In the genomic region with DNA sequence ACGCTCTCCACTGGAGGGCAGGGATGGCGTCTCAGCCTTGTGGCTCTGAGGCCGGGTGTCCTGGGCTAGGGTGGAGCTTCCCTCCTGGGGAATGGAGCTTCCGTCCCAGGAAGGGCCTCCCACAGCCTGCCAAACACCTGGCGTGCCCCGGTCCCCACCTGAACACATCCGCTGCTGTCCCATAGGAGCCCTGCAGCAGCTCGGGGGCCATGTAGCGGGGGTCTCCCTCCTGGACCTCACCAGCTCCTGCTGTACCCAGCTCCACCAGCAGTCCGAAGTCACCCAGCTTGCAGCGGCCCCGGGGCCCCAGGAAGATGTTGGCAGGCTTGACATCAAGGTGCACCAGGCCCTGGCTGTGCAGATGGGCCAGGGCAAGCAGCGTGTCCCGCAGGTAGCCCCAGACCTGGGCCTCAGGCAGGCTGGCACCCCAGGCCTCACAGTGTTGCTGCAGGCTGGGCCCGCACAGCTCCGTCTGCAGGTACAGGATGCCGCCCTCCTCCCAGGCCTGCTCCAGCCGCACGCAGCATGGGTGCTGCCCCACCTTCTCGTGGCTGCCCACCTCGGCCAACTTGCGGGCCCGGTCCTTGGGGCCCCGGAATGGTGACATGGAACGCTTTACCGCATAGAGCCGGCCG, we compare ENCODE assay signal across 34 cellular contexts. TPM values are rescaled to one million over a fixed set of nuclear protein-coding genes. Genes with fewer than 3 reads are reported as not detected.
"Had no signal": no experiment of that assay in that cellular context is flagged by ENCODE, and none has a peak within 500 bp of the region (broad histone marks: within the 10 kb centered on the region; RNA-seq: fewer than 3 reads in every experiment).

No MANE protein-coding gene starts in this region.

- H3K9me3 ChIP-seq: ascending aorta, esophagus muscularis mucosa, heart right ventricle, ovary, sigmoid colon, stomach, thyroid gland, upper lobe of left lung, vagina had no signal

- H3K9me3 Mint-ChIP-seq: activated naive CD4-positive, alpha-beta T cell treated with anti-CD3 and anti-CD28 coated beads, Interleukin-2, amount 10 ng/mL, durations not matched to agents 7 days and 5 days; activated naive CD8-positive, alpha-beta T cell treated with anti-CD3 and anti-CD28 coated beads, Interleukin-2, amount 10 ng/mL, durations not matched to agents 7 days and 5 days; activated T-helper 1 cell treated with anti-CD3 and anti-CD28 coated beads, Interleukin-12 subunit alpha, Interleukin-12 subunit beta, Interleukin-2, Interleukin-4 antibody, amounts not matched to agents 30 ng/mL and 10 ng/mL and 1 ng/mL, durations not matched to agents 14 hours and 24 hours and 36 hours; brain; endodermal cell; nephron; stimulated activated naive B cell treated with anti-CD40 and anti-IgM and Interleukin-4, amounts not matched to agents 10 μg/mL and 1 μg/mL and 100 μg/mL, for 72 hours had no signal

- DNase-seq: activated CD4-positive, alpha-beta T cell treated with anti-CD3 and anti-CD28 coated beads for 48 hours; activated CD4-positive, alpha-beta T cell treated with anti-CD3 and anti-CD28 coated beads, Interleukin-2, amount 50 U/mL, for 48 hours; activated CD8-positive, alpha-beta memory T cell treated with anti-CD3 and anti-CD28 coated beads for 24 hours; activated gamma-delta T cell; activated naive CD4-positive, alpha-beta T cell treated with anti-CD3 and anti-CD28 coated beads, Interleukin-2, amount 10 ng/mL, durations not matched to agents 7 days and 5 days; activated naive CD8-positive, alpha-beta T cell treated with anti-CD3 and anti-CD28 coated beads, Interleukin-2, amount 10 ng/mL, durations not matched to agents 7 days and 5 days; cortex of kidney; endodermal cell; foreskin keratinocyte; heart right ventricle; left ventricle myocardium superior; ovary; sigmoid colon; small intestine; stimulated activated CD4-positive, alpha-beta T cell treated with anti-CD3 and anti-CD28 coated beads, Interleukin-1b, Interleukin-23, amount 100 ng/mL, for 48 hours; stimulated activated naive B cell treated with anti-CD40 and anti-IgM and Interleukin-4, amounts not matched to agents 10 μg/mL and 1 μg/mL and 100 μg/mL, for 72 hours; stomach; thyroid gland had no signal

- H3K27ac ChIP-seq: ascending aorta, cardiac muscle cell, esophagus muscularis mucosa, foreskin keratinocyte, heart right ventricle, ovary, sigmoid colon, stomach, thyroid gland, upper lobe of left lung, vagina had no signal

- H3K27ac Mint-ChIP-seq: activated naive CD4-positive, alpha-beta T cell treated with anti-CD3 and anti-CD28 coated beads, Interleukin-2, amount 10 ng/mL, durations not matched to agents 7 days and 5 days; activated T-helper 1 cell treated with anti-CD3 and anti-CD28 coated beads, Interleukin-12 subunit alpha, Interleukin-12 subunit beta, Interleukin-2, Interleukin-4 antibody, amounts not matched to agents 30 ng/mL and 10 ng/mL and 1 ng/mL, durations not matched to agents 14 hours and 24 hours and 36 hours; endodermal cell; nephron; progenitor cell of endocrine pancreas; stimulated activated naive B cell treated with anti-CD40 and anti-IgM and Interleukin-4, amounts not matched to agents 10 μg/mL and 1 μg/mL and 100 μg/mL, for 72 hours had no signal

- H3K4me3 Mint-ChIP-seq: activated naive CD4-positive, alpha-beta T cell treated with anti-CD3 and anti-CD28 coated beads, Interleukin-2, amount 10 ng/mL, durations not matched to agents 7 days and 5 days; activated naive CD8-positive, alpha-beta T cell treated with anti-CD3 and anti-CD28 coated beads, Interleukin-2, amount 10 ng/mL, durations not matched to agents 7 days and 5 days; activated T-helper 1 cell treated with anti-CD3 and anti-CD28 coated beads, Interleukin-12 subunit alpha, Interleukin-12 subunit beta, Interleukin-2, Interleukin-4 antibody, amounts not matched to agents 30 ng/mL and 10 ng/mL and 1 ng/mL, durations not matched to agents 14 hours and 24 hours and 36 hours; brain; endodermal cell; stimulated activated naive B cell treated with anti-CD40 and anti-IgM and Interleukin-4, amounts not matched to agents 10 μg/mL and 1 μg/mL and 100 μg/mL, for 72 hours had no signal

- H3K4me3 ChIP-seq: ascending aorta, cardiac muscle cell, esophagus muscularis mucosa, heart right ventricle, ovary, sigmoid colon, stomach, thyroid gland, upper lobe of left lung, vagina had no signal

- FAIRE-seq: islet of Langerhans, small intestine had no signal

- H3K27me3 Mint-ChIP-seq: activated naive CD4-positive, alpha-beta T cell treated with anti-CD3 and anti-CD28 coated beads, Interleukin-2, amount 10 ng/mL, durations not matched to agents 7 days and 5 days; activated naive CD8-positive, alpha-beta T cell treated with anti-CD3 and anti-CD28 coated beads, Interleukin-2, amount 10 ng/mL, durations not matched to agents 7 days and 5 days had no signal

- H3K27me3 ChIP-seq: ascending aorta, cardiac muscle cell, foreskin keratinocyte, thyroid gland, upper lobe of left lung, vagina had no signal

- H3K36me3 Mint-ChIP-seq: brain had no signal

- ATAC-seq: activated CD4-positive, CD25-positive, alpha-beta regulatory T cell treated with anti-CD3 and anti-CD28 coated beads, Interleukin-2, amount 50 U/mL, for 24 hours; foreskin keratinocyte; heart right ventricle; left ventricle myocardium superior; stimulated activated naive B cell treated with anti-CD40 and anti-IgM and Interleukin-4, amounts not matched to agents 10 μg/mL and 1 μg/mL and 100 μg/mL, for 72 hours had no signal

- H3K36me3 ChIP-seq: ascending aorta, cardiac muscle cell, esophagus muscularis mucosa, ovary, sigmoid colon, thyroid gland, upper lobe of left lung, vagina had no signal

RNA-seq across cellular contexts. Expression of gene PKMYT1, which starts 5.0 kb away (rescaled TPM):
- total RNA-seq: ascending aorta had no signal

RNA-seq across cellular contexts. Expression of gene KREMEN2, which starts 11.2 kb away (rescaled TPM):
- total RNA-seq: ascending aorta; cerebellum; glomerular endothelial cell; heart right ventricle; left ventricle myocardium superior; mucosa of gallbladder; sigmoid colon; T-helper 1 cell treated with Interleukin-12 subunit alpha and Interleukin-12 subunit beta and Interleukin-4 antibody, amounts not matched to agents 30 ng/mL and 1 ng/mL, for 36 hours; thyroid gland; upper lobe of left lung; vagina had no signal
- polyA plus RNA-seq: heart right ventricle, ovary had no signal

RNA-seq across cellular contexts. Expression of gene CLDN9, which starts 37.4 kb away (rescaled TPM):
- total RNA-seq: activated naive CD8-positive, alpha-beta T cell treated with anti-CD3 and anti-CD28 coated beads, Interleukin-2, amount 10 ng/mL, durations not matched to agents 7 days and 5 days; activated T-helper 1 cell treated with anti-CD3 and anti-CD28 coated beads, Interleukin-12 subunit alpha, Interleukin-12 subunit beta, Interleukin-2, Interleukin-4 antibody, amounts not matched to agents 30 ng/mL and 10 ng/mL and 1 ng/mL, durations not matched to agents 14 hours and 24 hours and 36 hours; ascending aorta; cerebellum; foreskin keratinocyte; glomerular endothelial cell; mammary epithelial cell; sigmoid colon; stomach; vagina had no signal
- polyA plus RNA-seq: foreskin keratinocyte, mammary epithelial cell, ovary had no signal

RNA-seq across cellular contexts. Expression of gene CLDN6, which starts 42.7 kb away (rescaled TPM):
- total RNA-seq: activated naive CD8-positive, alpha-beta T cell treated with anti-CD3 and anti-CD28 coated beads, Interleukin-2, amount 10 ng/mL, durations not matched to agents 7 days and 5 days; activated T-helper 1 cell treated with anti-CD3 and anti-CD28 coated beads, Interleukin-12 subunit alpha, Interleukin-12 subunit beta, Interleukin-2, Interleukin-4 antibody, amounts not matched to agents 30 ng/mL and 10 ng/mL and 1 ng/mL, durations not matched to agents 14 hours and 24 hours and 36 hours; ascending aorta; cerebellum; esophagus muscularis mucosa; left ventricle myocardium superior; mammary epithelial cell; sigmoid colon; stomach; T-helper 1 cell treated with Interleukin-12 subunit alpha and Interleukin-12 subunit beta and Interleukin-4 antibody, amounts not matched to agents 30 ng/mL and 1 ng/mL, for 36 hours; thyroid gland; vagina had no signal
- polyA plus RNA-seq: ovary, sigmoid colon, stomach had no signal
